In the genomic region with DNA sequence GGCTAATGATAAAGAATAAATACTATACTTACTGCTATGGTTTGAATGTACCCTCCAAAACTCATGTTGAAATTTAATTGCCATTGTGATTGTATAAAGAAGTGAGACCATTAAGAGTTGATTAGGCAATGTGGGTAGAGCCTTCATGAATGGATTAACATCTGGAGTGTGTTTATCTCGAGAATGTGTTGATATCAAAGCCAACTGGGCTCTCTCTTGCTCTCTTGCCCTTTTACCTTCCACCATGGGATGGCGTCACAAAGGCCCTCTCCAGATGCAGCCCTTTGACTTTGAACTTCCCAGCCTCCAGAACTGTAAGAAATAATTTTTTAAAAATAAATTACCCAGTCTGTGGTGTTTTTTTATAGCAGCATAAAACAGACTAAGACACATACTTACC, we compare ENCODE assay signal across 25 cellular contexts.
"Had no signal": no experiment of that assay in that cellular context is flagged by ENCODE, and none has a peak within 500 bp of the region (broad histone marks: within the 10 kb centered on the region; RNA-seq: fewer than 3 reads in every experiment).

No MANE protein-coding gene starts in this region.

- H3K4me3 ChIP-seq: SJSA1 had no signal

- H3K27ac ChIP-seq: SJSA1 had no signal

- H3K4me1 Mint-ChIP-seq: activated naive CD4-positive, alpha-beta T cell treated with anti-CD3 and anti-CD28 coated beads, Interleukin-2, amount 50 U/mL, for 24 hours; IgD-negative memory B cell had no signal

- H3K4me1 ChIP-seq: SJSA1 had no signal

- H3K36me3 Mint-ChIP-seq: activated naive CD4-positive, alpha-beta T cell treated with anti-CD3 and anti-CD28 coated beads, Interleukin-2, amount 50 U/mL, for 24 hours; brain had no signal

- ATAC-seq: activated CD4-positive, CD25-positive, alpha-beta regulatory T cell treated with anti-CD3 and anti-CD28 coated beads, Interleukin-2, amount 50 U/mL, for 24 hours; activated CD8-positive, alpha-beta T cell treated with anti-CD3 and anti-CD28 coated beads, Interleukin-2, amount 10 ng/mL, durations not matched to agents 7 days and 5 days; Panc1; SK-N-SH treated with all-trans-retinoic acid at 6 μM for 48 hours had no signal

- H3K9me3 Mint-ChIP-seq: activated naive CD4-positive, alpha-beta T cell treated with anti-CD3 and anti-CD28 coated beads, Interleukin-2, amount 50 U/mL, for 24 hours; T-helper 1 cell treated with Interleukin-12 subunit alpha and Interleukin-12 subunit beta and Interleukin-4 antibody, amounts not matched to agents 30 μg/mL and 1 μg/mL, for 36 hours had no signal

- H3K4me3 Mint-ChIP-seq: activated CD8-positive, alpha-beta T cell treated with anti-CD3 and anti-CD28 coated beads, Interleukin-2, amount 10 ng/mL, durations not matched to agents 7 days and 5 days; activated naive CD4-positive, alpha-beta T cell treated with anti-CD3 and anti-CD28 coated beads, Interleukin-2, amount 50 U/mL, for 24 hours; brain; IgD-negative memory B cell; T-helper 1 cell treated with Interleukin-12 subunit alpha and Interleukin-12 subunit beta and Interleukin-4 antibody, amounts not matched to agents 30 μg/mL and 1 μg/mL, for 36 hours had no signal

- H3K27ac Mint-ChIP-seq: activated CD8-positive, alpha-beta T cell treated with anti-CD3 and anti-CD28 coated beads, Interleukin-2, amount 10 ng/mL, durations not matched to agents 7 days and 5 days; activated naive CD4-positive, alpha-beta T cell treated with anti-CD3 and anti-CD28 coated beads, Interleukin-2, amount 50 U/mL, for 24 hours; brain; IgD-negative memory B cell; T-helper 1 cell treated with Interleukin-12 subunit alpha and Interleukin-12 subunit beta and Interleukin-4 antibody, amounts not matched to agents 30 μg/mL and 1 μg/mL, for 36 hours had no signal

- H3K36me3 ChIP-seq: SJSA1 had no signal

- H3K9me3 ChIP-seq: SJSA1 had no signal

- H3K27me3 Mint-ChIP-seq: brain had no signal

- DNase-seq: activated CD4-positive, alpha-beta T cell treated with anti-CD3 and anti-CD28 coated beads for 4 hours; activated CD8-positive, alpha-beta memory T cell treated with anti-CD3 and anti-CD28 coated beads, Interleukin-2, amount 50 U/mL, for 48 hours; activated CD8-positive, alpha-beta T cell treated with anti-CD3 and anti-CD28 coated beads, Interleukin-2, amount 10 ng/mL, durations not matched to agents 7 days and 5 days; activated effector memory CD4-positive, alpha-beta T cell treated with Interleukin-2 at 50 U/mL for 16 hours; activated naive CD4-positive, alpha-beta T cell; activated T-cell treated with anti-CD3 and anti-CD28 coated beads, Interleukin-2, amount 50 U/mL, for 1 hour; amygdala; KG1; NCI-H1048; NCI-H1436; NCI-H2107; NCI-H446; NCI-H524; NK-92 treated with Interleukin-12 subunit alpha and Interleukin-12 subunit beta, amount 100 ng/mL, for 24 hours; RPMI8226; SHP77; SW 1271 had no signal

- H3K27me3 ChIP-seq: SJSA1 had no signal
